In the genomic region with DNA sequence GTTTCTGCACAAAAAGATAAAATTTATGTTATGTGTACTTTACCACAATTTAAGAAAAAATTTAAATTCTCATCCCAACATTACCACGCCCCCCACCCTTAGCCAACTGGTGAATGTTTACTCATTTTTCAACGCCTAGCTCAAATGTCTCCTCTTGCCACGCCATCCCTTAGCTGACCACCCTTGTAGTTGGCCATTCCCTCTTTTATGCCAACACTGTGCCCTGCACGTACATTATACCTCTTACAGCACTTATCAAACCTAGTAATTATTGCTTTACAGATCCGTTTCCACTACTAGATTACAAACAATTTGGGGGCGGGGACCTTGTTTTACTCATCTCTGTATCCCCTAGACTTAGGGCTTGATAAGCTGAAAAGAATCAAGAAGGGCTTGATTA, we compare ENCODE assay signal across 9 cellular contexts. TPM values are rescaled to one million over a fixed set of nuclear protein-coding genes. Genes with fewer than 3 reads are reported as not detected.
DNase-seq lines count a peak whose midpoint lies in the region; ATAC-seq and TF ChIP-seq lines count a peak whose summit lies in the region.
"Had no signal": no experiment of that assay in that cellular context is flagged by ENCODE, and none has a peak within 500 bp of the region (broad histone marks: within the 10 kb centered on the region; RNA-seq: fewer than 3 reads in every experiment).

No MANE protein-coding gene starts in this region.

- H4K5ac ChIP-seq in H9 (ENCODE audit: insufficient read length, low read depth, low read length) = no peak overlapping the region

- no peak overlapping the region for H2BK15ac ChIP-seq in H9 (ENCODE audit: low read depth, low read length)

- peaks cover 0 to 6% of the 10 kb centered on the region in 2 experiments; a peak in 2 of 4 replicates for H3K4me1 Mint-ChIP-seq in H9
- H3K4me1 Mint-ChIP-seq in activated CD8-positive, alpha-beta T cell treated with anti-CD3 and anti-CD28 coated beads, Interleukin-2, amount 10 ng/mL, durations not matched to agents 7 days and 5 days (ENCODE audit: low read depth) = peaks cover 16% of the 10 kb centered on the region

- no peak overlapping the region for H2BK5ac ChIP-seq in H9 (ENCODE audit: insufficient read length, low read length)

- DNase-seq in H9 (no peak), foreskin melanocyte (no peak)
- no peak for DNase-seq in activated CD8-positive, alpha-beta T cell treated with anti-CD3 and anti-CD28 coated beads, Interleukin-2, amount 10 ng/mL, durations not matched to agents 7 days and 5 days

- H3K9ac ChIP-seq in H9 (ENCODE audit: extremely low read depth, insufficient read length, low read length) (peak overlapping the region; percentile 82), iPS-18a (ENCODE audit: low read length) (peak overlapping the region; percentile 51)

- H3K79me1 ChIP-seq in H9 (ENCODE audit: insufficient read depth, low read depth, low read length, poor library complexity, severe bottlenecking) = no peaks in the 10 kb centered on the region

- H4K8ac ChIP-seq in H9 (replicated peaks; ENCODE audit: insufficient read length, low read depth, low read length) = no peak overlapping the region

- peaks cover 26 to 39% (median 31%) of the 10 kb centered on the region in 3 experiments for H3K36me3 Mint-ChIP-seq in H9 (ENCODE audit: insufficient read depth in 1 of 3, low read depth in 3 of 3)
- H3K36me3 Mint-ChIP-seq in activated CD8-positive, alpha-beta T cell treated with anti-CD3 and anti-CD28 coated beads, Interleukin-2, amount 10 ng/mL, durations not matched to agents 7 days and 5 days (ENCODE audit: low read depth) = peaks cover 21% of the 10 kb centered on the region

- H3K36me3 ChIP-seq in ACC112 (ENCODE audit: insufficient read depth, low read length) (no peaks in the 10 kb centered on the region), iPS-18a (ENCODE audit: control insufficient read depth, low read depth, low read length) (no peaks in the 10 kb centered on the region)
- H3K36me3 ChIP-seq: gastroesophageal sphincter had no signal

- no peak for TF ChIP-seq CTCF in H9 (conservative IDR thresholded peaks at IDR 0.05)

- peaks cover 27% of the 10 kb centered on the region for H3K79me2 ChIP-seq in ACC112 (ENCODE audit: control insufficient read depth, insufficient read depth, low read length, unreplicated experiment)
- peaks cover 4% of the 10 kb centered on the region; the same call in 1 of the 2 replicates for H3K79me2 ChIP-seq in H9 (ENCODE audit: insufficient read depth, low read length)

- H3K23ac ChIP-seq in H9 (ENCODE audit: insufficient read length, low read depth, low read length) = no peak overlapping the region

- peaks cover 6% of the 10 kb centered on the region for H3K9me3 ChIP-seq in H9 (ENCODE audit: control insufficient read depth, low read depth, low read length)
- no peaks in the 10 kb centered on the region for H3K9me3 ChIP-seq in iPS-18a (ENCODE audit: control insufficient read depth, low read depth, low read length)
- H3K9me3 ChIP-seq: gastroesophageal sphincter had no signal

- H4K20me1 ChIP-seq in H9 (ENCODE audit: control insufficient read depth, insufficient read depth, insufficient read length) = no peaks in the 10 kb centered on the region

- H3K27me3 ChIP-seq in ACC112 (ENCODE audit: insufficient read depth, low read length) (no peaks in the 10 kb centered on the region), H9 (ENCODE audit: insufficient read depth, low read length) (no peaks in the 10 kb centered on the region), iPS-18a (ENCODE audit: control insufficient read depth, insufficient read depth, low read length) (no peaks in the 10 kb centered on the region)
- H3K27me3 ChIP-seq: gastroesophageal sphincter had no signal

- no peak for ATAC-seq in activated CD8-positive, alpha-beta T cell treated with anti-CD3 and anti-CD28 coated beads, Interleukin-2, amount 10 ng/mL, durations not matched to agents 7 days and 5 days
- ATAC-seq in GM18870 (IDR thresholded peaks at IDR 0.05; ENCODE audit: unreplicated experiment) (no peak), HG03460 (IDR thresholded peaks at IDR 0.05; ENCODE audit: unreplicated experiment) (no peak), HG03135 (IDR thresholded peaks at IDR 0.05; ENCODE audit: unreplicated experiment) (no peak)

- peaks cover 64 to 75% of the 10 kb centered on the region in 2 experiments for H3K9me3 Mint-ChIP-seq in H9
- H3K9me3 Mint-ChIP-seq in activated CD8-positive, alpha-beta T cell treated with anti-CD3 and anti-CD28 coated beads, Interleukin-2, amount 10 ng/mL, durations not matched to agents 7 days and 5 days (ENCODE audit: insufficient read depth) = no peaks in the 10 kb centered on the region

- no peak overlapping the region for H3K56ac ChIP-seq in H9 (ENCODE audit: insufficient read length, low read depth, low read length)

- no peak overlapping the region for H3K18ac ChIP-seq in H9 (ENCODE audit: insufficient read length, low read depth, low read length)

- peak overlapping the region; percentile 83 to 89 for H3K4me3 Mint-ChIP-seq in H9
- peak overlapping the region; percentile 84 for H3K4me3 Mint-ChIP-seq in activated CD8-positive, alpha-beta T cell treated with anti-CD3 and anti-CD28 coated beads, Interleukin-2, amount 10 ng/mL, durations not matched to agents 7 days and 5 days

- CTCF ChIA-PET in activated CD8-positive, alpha-beta T cell treated with anti-CD3 and anti-CD28 coated beads, Interleukin-2, amount 10 ng/mL, durations not matched to agents 7 days and 5 days (lab: Charles Lee) = interaction anchor here (0.6 to 1.6 kb wide), 3 partner anchors 39 to 428 kb away, joined by 3 to 9 read pairs (median 3); a partner anchor contains a TSS

- H3K23me2 ChIP-seq in H9 (ENCODE audit: insufficient read length, low read depth, low read length, poor library complexity, severe bottlenecking) = peaks cover 3% of the 10 kb centered on the region

- H2BK120ac ChIP-seq in H9 (ENCODE audit: low read depth, low read length, poor library complexity, severe bottlenecking) = no peak overlapping the region

- no peaks in the 10 kb centered on the region for H3K27me3 Mint-ChIP-seq in H9 (ENCODE audit: low read depth)
- no peaks in the 10 kb centered on the region for H3K27me3 Mint-ChIP-seq in activated CD8-positive, alpha-beta T cell treated with anti-CD3 and anti-CD28 coated beads, Interleukin-2, amount 10 ng/mL, durations not matched to agents 7 days and 5 days (ENCODE audit: low read depth)

- no peak overlapping the region for H3K14ac ChIP-seq in H9 (ENCODE audit: insufficient read depth, low read length)

- H2AK5ac ChIP-seq in H9 (ENCODE audit: insufficient read length, low read length) = no peak overlapping the region

- H2AFZ ChIP-seq in ACC112 (ENCODE audit: low read length, unreplicated experiment) (peak overlapping the region; percentile 13), H9 (ENCODE audit: low read length) (no peak overlapping the region)

- no peaks in the 10 kb centered on the region for H3K4me1 ChIP-seq in ACC112 (ENCODE audit: control insufficient read depth, insufficient read depth, low read length, unreplicated experiment)
- no peaks in the 10 kb centered on the region for H3K4me1 ChIP-seq in H9 (ENCODE audit: insufficient read depth, low read length)
- H3K4me1 ChIP-seq in iPS-18a (ENCODE audit: control insufficient read depth, low read depth, low read length) = no peaks in the 10 kb centered on the region
- H3K4me1 ChIP-seq: gastroesophageal sphincter had no signal

- H4K91ac ChIP-seq in H9 (ENCODE audit: insufficient read length, low read depth, low read length) = no peak overlapping the region

- H3K4ac ChIP-seq in H9 (ENCODE audit: low read depth, low read length) = no peak overlapping the region

- no CpG with 5 or more reads among the region's 6 CpGs for WGBS in H9 (ENCODE audit: extremely low coverage, insufficient read length, low lambda C conversion rate)

- POLR2A ChIA-PET in activated CD8-positive, alpha-beta T cell treated with anti-CD3 and anti-CD28 coated beads, Interleukin-2, amount 10 ng/mL, durations not matched to agents 7 days and 5 days (lab: Charles Lee) = interaction anchor here (1.0 to 1.4 kb wide), 3 partner anchors 38 to 334 kb away, joined by 3 to 16 read pairs (median 7); a partner anchor contains a TSS

- peak overlapping the region in 1 of 3 experiments; percentile 61; a peak in 2 of 7 replicates for H3K27ac Mint-ChIP-seq in H9
- H3K27ac Mint-ChIP-seq in activated CD8-positive, alpha-beta T cell treated with anti-CD3 and anti-CD28 coated beads, Interleukin-2, amount 10 ng/mL, durations not matched to agents 7 days and 5 days = peak overlapping the region; percentile 81

- no peak overlapping the region for H3T11ph ChIP-seq in H9 (ENCODE audit: low read length)

- H3K4me3 ChIP-seq in ACC112 (ENCODE audit: low read depth, low read length) = peak overlapping the region; percentile 85
- peak overlapping the region; percentile 72 for H3K4me3 ChIP-seq in iPS-18a (ENCODE audit: low read length)

- H2BK12ac ChIP-seq in H9 (ENCODE audit: insufficient read length, low read depth, low read length) = no peak overlapping the region

- peak overlapping the region; percentile 44 for H3K4me2 ChIP-seq in H9 (ENCODE audit: insufficient read depth, insufficient read length, low read length)

- H3K27ac ChIP-seq in ACC112 (ENCODE audit: low read depth, low read length) = peak overlapping the region; percentile 52
- no peak overlapping the region for H3K27ac ChIP-seq in H9 (ENCODE audit: insufficient read length, low read depth, low read length)
- H3K27ac ChIP-seq in iPS-18a (ENCODE audit: low read length) = no peak overlapping the region

- no peak overlapping the region for H2BK20ac ChIP-seq in H9 (ENCODE audit: low read depth, low read length, poor library complexity, severe bottlenecking)

RNA-seq across cellular contexts. Expression of a gene that starts 0.6 kb away (rescaled TPM):
- total RNA-seq in H9 (2021) = 18.1 and 19.7 TPM in 2 replicates
- total RNA-seq in activated CD8-positive, alpha-beta T cell treated with anti-CD3 and anti-CD28 coated beads, Interleukin-2, amount 10 ng/mL, durations not matched to agents 7 days and 5 days = 10 to 100 TPM; 13.8 to 14.4 TPM

RNA-seq across cellular contexts. Expression of a gene that starts 38.9 kb away (rescaled TPM):
- 1,588 and 1,597 TPM in 2 replicates for total RNA-seq in H9 (2021)
- total RNA-seq in activated CD8-positive, alpha-beta T cell treated with anti-CD3 and anti-CD28 coated beads, Interleukin-2, amount 10 ng/mL, durations not matched to agents 7 days and 5 days = 100 to 1,000 TPM; 848 to 853 TPM

RNA-seq across cellular contexts. Expression of a gene that starts 56.6 kb away (rescaled TPM):
- total RNA-seq in H9 (2021) = 15.6 and 16.3 TPM in 2 replicates
- total RNA-seq in activated CD8-positive, alpha-beta T cell treated with anti-CD3 and anti-CD28 coated beads, Interleukin-2, amount 10 ng/mL, durations not matched to agents 7 days and 5 days = 1 to 10 TPM; 6.9 to 7.0 TPM
